15 cellular contexts compared by ENCODE assay signal in genomic region chr20:4555188-4555893, GRCh38.
A peak's percentile ranks its signal among the peaks of the same experiment; 100 is the strongest.
DNase-seq lines count a peak whose midpoint lies in the region; ATAC-seq and TF ChIP-seq lines count a peak whose summit lies in the region.
"Had no signal": no experiment of that assay in that cellular context is flagged by ENCODE, and none has a peak within 500 bp of the region (broad histone marks: within the 10 kb centered on the region; RNA-seq: fewer than 3 reads in every experiment).

No MANE protein-coding gene starts in this region.

- H3K9me3 ChIP-seq in AG04450 (ENCODE audit: control insufficient read depth, insufficient read depth, low read length) (no peaks in the 10 kb centered on the region), WERI-Rb-1 (ENCODE audit: severe bottlenecking) (no peaks in the 10 kb centered on the region)
- no peaks in the 10 kb centered on the region for H3K9me3 ChIP-seq in CD4-positive, alpha-beta T cell (ENCODE audit: control insufficient read depth, low read length)
- H3K9me3 ChIP-seq: testis had no signal

- no peak overlapping the region for H3K4me3 ChIP-seq in AG04450 (ENCODE audit: low read depth, low read length)
- H3K4me3 ChIP-seq in WERI-Rb-1 (ENCODE audit: low read depth, low read length) = no peak overlapping the region
- H3K4me3 ChIP-seq: heart right ventricle, testis had no signal

- H3K27me3 ChIP-seq in AG04450 (ENCODE audit: control insufficient read depth, insufficient read depth, low read length) (no peaks in the 10 kb centered on the region), WERI-Rb-1 (ENCODE audit: insufficient read depth, low read depth, severe bottlenecking) (no peaks in the 10 kb centered on the region)
- peaks cover 38% of the 10 kb centered on the region for H3K27me3 ChIP-seq in CD4-positive, alpha-beta T cell (ENCODE audit: control insufficient read depth, insufficient read depth, low read length)
- H3K27me3 ChIP-seq: testis had no signal

- no peak overlapping the region for H3K4me3 Mint-ChIP-seq in CD4-positive, alpha-beta T cell
- H3K4me3 Mint-ChIP-seq: mesothelial cell of epicardium had no signal

- no peaks in the 10 kb centered on the region for H3K4me1 Mint-ChIP-seq in CD4-positive, alpha-beta T cell (ENCODE audit: low read depth)
- H3K4me1 Mint-ChIP-seq: mesothelial cell of epicardium had no signal

- ATAC-seq in CD4-positive, alpha-beta T cell (ENCODE audit: poor library complexity) = no peak
- ATAC-seq: heart right ventricle had no signal

- no peak overlapping the region for H3K27ac ChIP-seq in AG04450 (ENCODE audit: low read depth, low read length)
- no peak overlapping the region for H3K27ac ChIP-seq in WERI-Rb-1
- no peak overlapping the region for H3K27ac ChIP-seq in CD4-positive, alpha-beta T cell (ENCODE audit: low read depth, low read length)
- H3K27ac ChIP-seq: C4-2B, heart right ventricle, testis had no signal

- H3K27ac Mint-ChIP-seq in CD4-positive, alpha-beta T cell = no peak overlapping the region
- H3K27ac Mint-ChIP-seq: mesothelial cell of epicardium had no signal

- H3K9me3 Mint-ChIP-seq in CD4-positive, alpha-beta T cell = no peaks in the 10 kb centered on the region

- CTCF ChIA-PET in AG04450 (lab: Charles Lee) = no interaction called here
- CTCF ChIA-PET in CD4-positive, alpha-beta T cell (lab: Charles Lee) = no interaction called here

- no peaks in the 10 kb centered on the region for H3K36me3 ChIP-seq in WERI-Rb-1
- H3K36me3 ChIP-seq: heart right ventricle had no signal

- no peaks in the 10 kb centered on the region for H3K36me3 Mint-ChIP-seq in CD4-positive, alpha-beta T cell (ENCODE audit: low read depth)
- H3K36me3 Mint-ChIP-seq: mesothelial cell of epicardium had no signal

- POLR2A ChIA-PET in AG04450 (lab: Yijun Ruan, JAX) = no interaction called here
- POLR2A ChIA-PET in CD4-positive, alpha-beta T cell (lab: Charles Lee) = no interaction called here

- peaks cover 64% of the 10 kb centered on the region for H3K27me3 Mint-ChIP-seq in CD4-positive, alpha-beta T cell

- DNase-seq in AG04450 (ENCODE audit: low read depth, low spot score) (peak; percentile 58), HS-27A (ENCODE audit: low read depth) (peak; percentile 68), WERI-Rb-1 (peak; percentile 27), hepatic stellate cell (ENCODE audit: low spot score) (peak; percentile 4), DMS79 (lab: John Stamatoyannopoulos, UW) (no peak), 8988T (no peak), NCI-H1694 (lab: John Stamatoyannopoulos, UW) (no peak)
- no peak for DNase-seq in CD4-positive, alpha-beta T cell
- DNase-seq: activated naive CD4-positive, alpha-beta T cell treated with Interleukin-2 at 50 U/mL for 16 hours; H7; heart right ventricle; NCI-H510A treated with DMSO at 0.1 percent for 48 hours; testis had no signal

- no peak for TF ChIP-seq CTCF in AG04450 (IDR thresholded peaks at IDR 0.05; ENCODE audit: low read depth, low read length)
- TF ChIP-seq CTCF in WERI-Rb-1 (IDR thresholded peaks at IDR 0.05; ENCODE audit: low read depth, low read length) = no peak
- no peak for TF ChIP-seq CTCF in CD4-positive, alpha-beta T cell (IDR thresholded peaks at IDR 0.05)

- intact Hi-C loops in CD4-positive, alpha-beta T cell (cut with DNase I, micrococcal nuclease) = no loop called here

Comparison
In these comparisons a context has a peak if more than half of its experiments do, and no peak if none do; other contexts are left out.
1. DNase-seq: peak in AG04450 (single experiment), HS-27A (single experiment), WERI-Rb-1 (single experiment) and hepatic stellate cell (single experiment); none in DMS79 (single experiment), CD4-positive, alpha-beta T cell (0 of 10), 8988T (single experiment) and NCI-H1694 (single experiment).